In genomic region chr12:23536293-23536692, GRCh38 we compare ENCODE assay signal across 13 cellular contexts.
DNase-seq lines count a peak whose midpoint lies in the region; ATAC-seq and TF ChIP-seq lines count a peak whose summit lies in the region.
"Had no signal": no experiment of that assay in that cellular context is flagged by ENCODE, and none has a peak within 500 bp of the region (broad histone marks: within the 10 kb centered on the region; RNA-seq: fewer than 3 reads in every experiment).

No MANE protein-coding gene starts in this region.

- no peak for TF ChIP-seq CTCF in RWPE1 (conservative IDR thresholded peaks at IDR 0.05; ENCODE audit: low read depth)

- no peak overlapping the region for H3K27ac ChIP-seq in RWPE1
- H3K27ac ChIP-seq: colonic mucosa had no signal

- CTCF ChIA-PET in RWPE1 (lab: Yijun Ruan, JAX): interaction anchor here (0.7 kb wide), 1 partner anchor 12 kb away, joined by 3 read pairs; no protein-coding TSS in a partner anchor

- peak overlapping the region; percentile 92 for H3K27ac Mint-ChIP-seq in memory B cell
- H3K27ac Mint-ChIP-seq: activated naive CD8-positive, alpha-beta T cell; natural killer cell had no signal

- H3K27me3 Mint-ChIP-seq in memory B cell: no peaks in the 10 kb centered on the region
- H3K27me3 Mint-ChIP-seq: activated naive CD8-positive, alpha-beta T cell had no signal

- H3K4me3 Mint-ChIP-seq in memory B cell: peak overlapping the region; percentile 41
- H3K4me3 Mint-ChIP-seq: activated naive CD8-positive, alpha-beta T cell; natural killer cell had no signal

- peak; percentile 98 for ATAC-seq in GM19023 (IDR thresholded peaks at IDR 0.05; ENCODE audit: unreplicated experiment)
- ATAC-seq in GM21786 (IDR thresholded peaks at IDR 0.05; ENCODE audit: unreplicated experiment): peak; percentile 87
- ATAC-seq in HG03558 (IDR thresholded peaks at IDR 0.05; ENCODE audit: extremely low read depth, unreplicated experiment): peak; percentile 75
- ATAC-seq in memory B cell (ENCODE audit: low read depth): peak; percentile 99
- no peak for ATAC-seq in HG03025 (IDR thresholded peaks at IDR 0.05; ENCODE audit: low FRiP score, unreplicated experiment)
- ATAC-seq: natural killer cell had no signal

- H3K36me3 Mint-ChIP-seq in memory B cell: peaks cover 5% of the 10 kb centered on the region
- H3K36me3 Mint-ChIP-seq: activated naive CD8-positive, alpha-beta T cell had no signal

- peak; percentile 56 to 73 for DNase-seq in memory B cell (ENCODE audit: low spot score in 2 of 2)
- DNase-seq in NCI-H1048 (lab: John Stamatoyannopoulos, UW): no peak
- DNase-seq in stimulated activated naive CD4-positive, alpha-beta T cell (lab: John Stamatoyannopoulos, UW): no peak
- DNase-seq in RWPE1 (ENCODE audit: low spot score): no peak
- DNase-seq: activated CD4-positive, alpha-beta T cell treated with anti-CD3 and anti-CD28 coated beads, Interleukin-2, amount 50 U/mL, for 48 hours; colonic mucosa; kidney; natural killer cell had no signal

- POLR2A ChIA-PET in RWPE1 (lab: Yijun Ruan, JAX; ENCODE audit: low non-redundant PET): no interaction called here

- H3K9me3 Mint-ChIP-seq in memory B cell: no peaks in the 10 kb centered on the region

- H3K4me1 Mint-ChIP-seq in memory B cell: peaks cover 8% of the 10 kb centered on the region
- H3K4me1 Mint-ChIP-seq: natural killer cell had no signal

Comparison
In these comparisons a context has a peak if more than half of its experiments do, and no peak if none do; other contexts are left out.
1. DNase-seq: peak in memory B cell (2 of 2); none in NCI-H1048 (single experiment), stimulated activated naive CD4-positive, alpha-beta T cell (0 of 6) and RWPE1 (single experiment).